Comparison of ENCODE assay signal across 10 cellular contexts in the genomic region with DNA sequence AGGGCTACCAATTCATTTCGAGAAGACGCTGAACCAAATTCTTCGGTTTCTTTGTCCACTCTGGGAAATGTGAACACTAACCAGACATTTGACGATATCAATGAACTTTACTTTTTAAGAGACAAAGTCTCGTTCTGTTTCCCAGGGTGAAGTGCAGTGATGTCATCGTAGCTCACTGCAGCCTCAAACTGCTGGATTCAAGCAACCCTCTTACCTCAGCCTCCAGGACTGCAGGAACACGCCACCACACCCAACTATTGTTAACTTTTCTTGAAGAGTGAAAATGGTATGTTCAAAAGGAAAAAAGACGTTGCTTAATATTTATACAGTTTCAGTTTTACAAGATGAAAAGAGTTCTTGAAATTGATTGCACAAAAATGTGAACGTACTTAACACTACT. TPM values are rescaled to one million over a fixed set of nuclear protein-coding genes. Genes with fewer than 3 reads are reported as not detected.
DNase-seq lines count a peak whose midpoint lies in the region; ATAC-seq, FAIRE-seq and TF ChIP-seq lines count a peak whose summit lies in the region.
"Had no signal": no experiment of that assay in that cellular context is flagged by ENCODE, and none has a peak within 500 bp of the region (broad histone marks: within the 10 kb centered on the region; RNA-seq: fewer than 3 reads in every experiment).

No MANE protein-coding gene starts in this region.

- H3K23ac ChIP-seq in H1 (ENCODE audit: insufficient read length): no peak overlapping the region

- H3K4me3 ChIP-seq in GM23248 (no peak overlapping the region), Panc1 (ENCODE audit: low read depth in 2 of 2, low read length in 2 of 2) (peak overlapping the region; percentile 20 to 61), H1 (ENCODE audit: extremely low read depth in 1 of 4, insufficient read depth in 2 of 4, low read depth in 3 of 4, low read length in 4 of 4) (no peak overlapping the region), neural cell (ENCODE audit: low read length) (no peak overlapping the region)

- H3K23me2 ChIP-seq in H1 (ENCODE audit: low read depth, low read length): no peaks in the 10 kb centered on the region

- TF ChIP-seq RAD21 in H1 (IDR thresholded peaks at IDR 0.05 in 1 of 2, conservative IDR thresholded peaks at IDR 0.05 in 1 of 2; ENCODE audit: low read depth in 2 of 2, low read length in 2 of 2) (no peak), neural cell (conservative IDR thresholded peaks at IDR 0.05) (no peak)

- no peak for DNase-seq in GM23248
- peak; percentile 74 for DNase-seq in Panc1 (ENCODE audit: low read depth, low spot score)
- no peak for DNase-seq in H1 (ENCODE audit: low read depth in 1 of 2, low spot score in 2 of 2)
- DNase-seq in NCI-H2171 (lab: John Stamatoyannopoulos, UW): no peak
- no peak for DNase-seq in NCI-H2171 treated with DMSO at 0.1 percent for 48 hours (lab: John Stamatoyannopoulos, UW)
- DNase-seq in stimulated activated naive CD4-positive, alpha-beta T cell treated with Interleukin-2 at 50 U/mL for 16 hours (lab: John Stamatoyannopoulos, UW): no peak
- DNase-seq: OCI-M1 had no signal

- H2BK5ac ChIP-seq in H1 (ENCODE audit: low read depth, low read length): no peak overlapping the region

- H4K91ac ChIP-seq in H1 (replicated peaks; ENCODE audit: insufficient read length, low read length): peak overlapping the region; percentile 34

- H3K9me3 ChIP-seq in GM23248 (ENCODE audit: low read depth): no peaks in the 10 kb centered on the region
- H3K9me3 ChIP-seq in Panc1 (ENCODE audit: control insufficient read depth, insufficient read depth, low read depth, low read length): no peaks in the 10 kb centered on the region
- H3K9me3 ChIP-seq in H1 (ENCODE audit: insufficient read depth in 2 of 2, low read depth in 1 of 2, low read length in 1 of 2): no peaks in the 10 kb centered on the region
- no peaks in the 10 kb centered on the region for H3K9me3 ChIP-seq in neural cell (ENCODE audit: low read length)

- peaks cover 80% of the 10 kb centered on the region for H3K4me1 ChIP-seq in GM23248 (ENCODE audit: insufficient read depth)
- peaks cover 83% of the 10 kb centered on the region for H3K4me1 ChIP-seq in Panc1 (ENCODE audit: control insufficient read depth, insufficient read depth, low read length)
- H3K4me1 ChIP-seq in H1 (replicated peaks in 1 of 4; ENCODE audit: control insufficient read depth in 3 of 4, insufficient read depth in 4 of 4, low read length in 3 of 4): peaks cover 1 to 19% (median 17%) of the 10 kb centered on the region in 4 experiments; a peak in 5 of 7 replicates

- no peak overlapping the region for H3K56ac ChIP-seq in H1 (replicated peaks; ENCODE audit: insufficient read length, low read depth, low read length)

- no peak overlapping the region for H4K8ac ChIP-seq in H1 (ENCODE audit: extremely low read depth, insufficient read depth, low read length)

- H3F3A ChIP-seq in GM23248 (ENCODE audit: insufficient read depth) (peaks cover 62% of the 10 kb centered on the region), neural cell (ENCODE audit: insufficient read depth, low read length, poor library complexity, severe bottlenecking) (no peaks in the 10 kb centered on the region)

- H2BK12ac ChIP-seq in H1 (ENCODE audit: low read depth, low read length): no peak overlapping the region

- BruUV-seq in Panc1 (replicated peaks; lab: Mats Ljungman, UMichigan): TSS peak; percentile 34

- TF ChIP-seq POLR2A in H1 (IDR thresholded peaks at IDR 0.05; ENCODE audit: control extremely low read depth in 1 of 2, low read depth in 2 of 2, low read length in 2 of 2): no peak

- in situ Hi-C loops in GM23248 (cut with MboI) (no loop called here), Panc1 (cut with HindIII; ENCODE audit: low pct_unique_long_range_greater_than_20kb, low sequenced_read_pairs) (no loop called here)

- H2AFZ ChIP-seq in GM23248: no peak overlapping the region
- H2AFZ ChIP-seq in H1 (ENCODE audit: low read length): no peak overlapping the region
- H2AFZ ChIP-seq in neural cell (ENCODE audit: low read depth, low read length): no peak overlapping the region

- no peak overlapping the region; the same call in 1 of the 2 replicates for H2AK5ac ChIP-seq in H1 (ENCODE audit: low read depth, low read length)

- H3K79me2 ChIP-seq in GM23248 (ENCODE audit: insufficient read depth) (peaks cover 48% of the 10 kb centered on the region), H1 (ENCODE audit: control insufficient read depth in 1 of 2, insufficient read depth in 2 of 2, low read length in 2 of 2) (peaks cover 0 to 92% of the 10 kb centered on the region in 2 experiments; a peak in 3 of 4 replicates), neural cell (replicated peaks; ENCODE audit: insufficient read depth, low read length) (peaks cover 12% of the 10 kb centered on the region)

- POLR2A ChIA-PET in Panc1 (lab: Charles Lee): no interaction called here
- POLR2A ChIA-PET in H1 (lab: Charles Lee; ENCODE audit: partially characterized antibody): no interaction called here

- H3K9ac ChIP-seq in GM23248: no peak overlapping the region
- H3K9ac ChIP-seq in H1 (replicated peaks in 1 of 4; ENCODE audit: extremely low read depth in 1 of 4, low read depth in 3 of 4, low read length in 3 of 4): no peak overlapping the region
- no peak overlapping the region for H3K9ac ChIP-seq in neural cell (ENCODE audit: low read length)

- H3K27me3 ChIP-seq in GM23248 (replicated peaks; ENCODE audit: insufficient read depth) (no peaks in the 10 kb centered on the region), Panc1 (ENCODE audit: control insufficient read depth, insufficient read depth, low read length) (no peaks in the 10 kb centered on the region), H1 (replicated peaks in 1 of 4; ENCODE audit: control insufficient read depth in 3 of 4, extremely low read depth in 1 of 4, insufficient read depth in 3 of 4, low read length in 3 of 4) (no peaks in the 10 kb centered on the region), neural cell (ENCODE audit: insufficient read depth, low read depth, low read length) (no peaks in the 10 kb centered on the region)

- peaks cover 2% of the 10 kb centered on the region; the same call in 1 of the 2 replicates for H3K79me1 ChIP-seq in H1 (ENCODE audit: low read depth, low read length)

- H2BK15ac ChIP-seq in H1 (ENCODE audit: low read length): no peak overlapping the region; the same call in 1 of the 2 replicates

- H2BK20ac ChIP-seq in H1 (ENCODE audit: low read length): no peak overlapping the region

- H4K5ac ChIP-seq in H1 (ENCODE audit: insufficient read length, low read depth, low read length): no peak overlapping the region

- H3K4ac ChIP-seq in H1 (replicated peaks; ENCODE audit: insufficient read length, low read depth, low read length): no peak overlapping the region

- ATAC-seq in Panc1 (peak; percentile 50; the same call in 1 of the 2 replicates), GM21515 (IDR thresholded peaks at IDR 0.05; ENCODE audit: unreplicated experiment) (no peak)

- TF ChIP-seq CTCF in Panc1 (IDR thresholded peaks at IDR 0.05) (no peak), H1 (IDR thresholded peaks at IDR 0.05; ENCODE audit: control extremely low read depth in 1 of 3, insufficient read depth in 1 of 3, low read depth in 1 of 3, low read length in 3 of 3) (no peak), neural cell (IDR thresholded peaks at IDR 0.05; ENCODE audit: poor library complexity, severe bottlenecking) (no peak)

- intact Hi-C loops in Panc1 (cut with micrococcal nuclease; ENCODE audit: unreplicated experiment): loop anchor here (5.0 kb wide), 1 partner anchor 55 kb away; no protein-coding TSS in a partner anchor

- peak overlapping the region; percentile 41 for H3K27ac ChIP-seq in GM23248
- H3K27ac ChIP-seq in Panc1 (ENCODE audit: low read length): peak overlapping the region; percentile 80
- H3K27ac ChIP-seq in H1 (ENCODE audit: low read depth, low read length): no peak overlapping the region
- H3K27ac ChIP-seq in neural cell (ENCODE audit: low read length): peak overlapping the region; percentile 43

- H4K20me1 ChIP-seq in GM23248 (ENCODE audit: insufficient read depth) (no peaks in the 10 kb centered on the region), H1 (replicated peaks in 1 of 2; ENCODE audit: control insufficient read depth in 1 of 2, insufficient read depth in 2 of 2, low read length in 2 of 2) (peaks cover 0 to 2% of the 10 kb centered on the region in 2 experiments), neural cell (ENCODE audit: insufficient read depth) (no peaks in the 10 kb centered on the region)

- no peak overlapping the region for H3K4me2 ChIP-seq in GM23248 (ENCODE audit: unreplicated experiment)
- H3K4me2 ChIP-seq in H1 (ENCODE audit: insufficient read depth in 1 of 2, low read depth in 2 of 2, low read length in 2 of 2): no peak overlapping the region
- no peak overlapping the region for H3K4me2 ChIP-seq in neural cell (ENCODE audit: low read length)

- no peak overlapping the region for H3K14ac ChIP-seq in H1 (ENCODE audit: insufficient read length)

- no peak overlapping the region for H2BK120ac ChIP-seq in H1 (replicated peaks; ENCODE audit: low read depth, low read length)

- WGBS in GM23248 (ENCODE audit: low coverage in 1 of 2, low lambda C conversion rate in 2 of 2, missing lambda C conversion rate in 2 of 2), 2 experiments: 97 to 98% methylated on average over 9 of the region's 9 CpGs
- 91% methylated on average over 9 of the region's 9 CpGs; no CpG with 5 or more reads in 1 of the 2 experiments for WGBS in H1 (ENCODE audit: extremely low coverage in 1 of 2, insufficient coverage in 1 of 2, insufficient read length in 1 of 2, insufficient replicate concordance in 2 of 2, low coverage in 1 of 2, low lambda C conversion rate in 2 of 2, missing lambda C conversion rate in 1 of 2), 2 experiments

- no peak for FAIRE-seq in H1 (lab: Jason Lieb, UNC)
- FAIRE-seq: GM19239 had no signal

- TF ChIP-seq EP300 in H1 (IDR thresholded peaks at IDR 0.05; ENCODE audit: borderline replicate concordance in 1 of 2, low read depth in 2 of 2, low read length in 2 of 2): no peak
- TF ChIP-seq EP300 in neural cell (conservative IDR thresholded peaks at IDR 0.05; ENCODE audit: poor library complexity, severe bottlenecking): no peak

- CTCF ChIA-PET in Panc1 (lab: Charles Lee): no interaction called here
- CTCF ChIA-PET in H1 (lab: Charles Lee; ENCODE audit: partially characterized antibody): interaction anchor here (1.9 kb wide), 1 partner anchor 70 kb away, joined by 6 read pairs; no protein-coding TSS in a partner anchor

- no peaks in the 10 kb centered on the region for H3K36me3 ChIP-seq in GM23248 (ENCODE audit: low read depth)
- H3K36me3 ChIP-seq in Panc1 (ENCODE audit: control insufficient read depth, insufficient read depth, low read length): no peaks in the 10 kb centered on the region
- H3K36me3 ChIP-seq in H1 (ENCODE audit: control insufficient read depth in 2 of 4, insufficient read depth in 4 of 4, low read length in 3 of 4): no peaks in the 10 kb centered on the region
- no peaks in the 10 kb centered on the region for H3K36me3 ChIP-seq in neural cell (ENCODE audit: insufficient read depth, low read length)

- H3K18ac ChIP-seq in H1 (ENCODE audit: extremely low read depth, low read length): no peak overlapping the region

- no peaks in the 10 kb centered on the region for H3K9me2 ChIP-seq in GM23248 (ENCODE audit: insufficient read depth)
- no peaks in the 10 kb centered on the region for H3K9me2 ChIP-seq in neural cell (ENCODE audit: insufficient read depth, low read length)

RNA-seq across cellular contexts. Expression of a gene that starts 30.6 kb away (rescaled TPM):
- 24.2 and 26.4 TPM in 2 replicates for total RNA-seq in GM23248 (2014; rRNA removed; shearing (Covaris generic))
- polyA plus RNA-seq in GM23248 (2016; fragmentation: Nextera tagmentation; extraction: Ambion mirVana): 10.5 and 10.9 TPM in 2 replicates
- total RNA-seq in Panc1 (2021; ENCODE audit: unreplicated experiment): 7.8 TPM
- polyA plus RNA-seq in Panc1 (2012; ENCODE audit: insufficient read length): 3.6 TPM
- 20.7 and 21.0 TPM in 2 replicates for total RNA-seq in H1 (2021; fragmentation: NEBNext Ultra II Directional; extraction: Animal tissue kit (Norgen Biotek cat#: 25700))
- 10.0 and 10.1 TPM in 2 replicates for polyA plus RNA-seq in H1 (2011; rRNA removed)
- polyA plus RNA-seq in H1 (2011; cell fraction: cytosol; rRNA removed): 8.7 TPM
- 9.1 TPM for polyA plus RNA-seq in H1 (2011; cell fraction: nucleus; rRNA removed)
- polyA plus RNA-seq in H1 (2012, experiment 1 of 2): 6.9 to 12.6 TPM (median 8.7 TPM) in 4 replicates
- 3.4 TPM for polyA plus RNA-seq in H1 (2012, experiment 2 of 2)
- 12.0 TPM for polyA plus RNA-seq in H1 (2013, experiment 1 of 2)
- polyA plus RNA-seq in H1 (2013, experiment 2 of 2): 12.6 TPM
- polyA minus RNA-seq in H1 (2011; rRNA and poly(A)+ RNA removed): 23.3 and 27.7 TPM in 2 replicates
- polyA minus RNA-seq in H1 (2011; cell fraction: cytosol; rRNA and poly(A)+ RNA removed): 9.5 TPM
- polyA minus RNA-seq in H1 (2011; cell fraction: nucleus; rRNA and poly(A)+ RNA removed): 17.0 TPM
- 32.8 and 39.0 TPM in 2 replicates for polyA plus RNA-seq in neural cell
- polyA minus RNA-seq in neural cell: 96.0 and 101 TPM in 2 replicates

Comparison
In these comparisons a context has a peak if more than half of its experiments do, and no peak if none do; other contexts are left out.
1. H3K4me3 ChIP-seq: peak in Panc1 (2 of 2); none in GM23248 (single experiment), H1 (0 of 4) and neural cell (single experiment).